Comparison of ENCODE assay signal across 20 cellular contexts in genomic region chr2:140861666-140862065, GRCh38.
A peak's percentile ranks its signal among the peaks of the same experiment; 100 is the strongest.
DNase-seq lines count a peak whose midpoint lies in the region; FAIRE-seq and TF ChIP-seq lines count a peak whose summit lies in the region.
"Had no signal": no experiment of that assay in that cellular context is flagged by ENCODE, and none has a peak within 500 bp of the region (broad histone marks: within the 10 kb centered on the region; RNA-seq: fewer than 3 reads in every experiment).

No MANE protein-coding gene starts in this region.

- H3K4me1 Mint-ChIP-seq in chondrocyte (ENCODE audit: low read depth): no peaks in the 10 kb centered on the region

- no peak for TF ChIP-seq POLR2A in GM12892 (IDR thresholded peaks at IDR 0.05; ENCODE audit: low read depth, low read length)

- no peaks in the 10 kb centered on the region for H3K27me3 Mint-ChIP-seq in chondrocyte (ENCODE audit: low read depth)

- intact Hi-C loops in head of caudate nucleus (cut with DNase I): no loop called here

- peaks cover 4% of the 10 kb centered on the region for H3K9me3 Mint-ChIP-seq in chondrocyte (ENCODE audit: low read depth)
- H3K9me3 Mint-ChIP-seq: T-helper 1 cell treated with Interleukin-12 subunit alpha and Interleukin-12 subunit beta and Interleukin-4 antibody, amounts not matched to agents 30 μg/mL and 1 μg/mL, for 36 hours had no signal

- FAIRE-seq in GM12892 (lab: Jason Lieb, UNC): no peak
- FAIRE-seq: GM12878, H1 had no signal

- peak overlapping the region; percentile 3 for H3K27ac Mint-ChIP-seq in chondrocyte (ENCODE audit: unreplicated experiment)
- H3K27ac Mint-ChIP-seq: T-helper 1 cell treated with Interleukin-12 subunit alpha and Interleukin-12 subunit beta and Interleukin-4 antibody, amounts not matched to agents 30 μg/mL and 1 μg/mL, for 36 hours had no signal

- no peak for TF ChIP-seq CTCF in chondrocyte (IDR thresholded peaks at IDR 0.05)

- H3K36me3 Mint-ChIP-seq in chondrocyte (ENCODE audit: low read depth): no peaks in the 10 kb centered on the region

- H3K4me3 Mint-ChIP-seq in chondrocyte (ENCODE audit: unreplicated experiment): no peak overlapping the region
- H3K4me3 Mint-ChIP-seq: T-helper 1 cell treated with Interleukin-12 subunit alpha and Interleukin-12 subunit beta and Interleukin-4 antibody, amounts not matched to agents 30 μg/mL and 1 μg/mL, for 36 hours had no signal

- DNase-seq in NCI-H2029 treated with DMSO at 0.1 percent for 48 hours (lab: John Stamatoyannopoulos, UW) (peak; percentile 7), NCI-H2029 (lab: John Stamatoyannopoulos, UW) (no peak), NCI-H748 treated with DMSO at 0.1 percent for 48 hours (lab: John Stamatoyannopoulos, UW) (peak; percentile 15), chondrocyte (ENCODE audit: low spot score) (no peak), GM12892 (ENCODE audit: insufficient read length) (no peak), head of caudate nucleus (no peak), HuH-7 (ENCODE audit: low spot score) (no peak)
- DNase-seq: Calu3, DMS53, GDM1, HCEC 1CT, NCI-H1436 treated with DMSO at 0.1 percent for 48 hours, NCI-H2171 treated with DMSO at 0.1 percent for 48 hours, NCI-H345, NCI-H524, SHP77 treated with DMSO at 0.1 percent for 48 hours, SW 1271 had no signal

Comparison
In these comparisons a context has a peak if more than half of its experiments do, and no peak if none do; other contexts are left out.
1. DNase-seq: peak in NCI-H2029 treated with DMSO at 0.1 percent for 48 hours (single experiment) and NCI-H748 treated with DMSO at 0.1 percent for 48 hours (single experiment); none in NCI-H2029 (single experiment), chondrocyte (single experiment), GM12892 (single experiment), head of caudate nucleus (0 of 42) and HuH-7 (single experiment).